Comparison of ENCODE assay signal across 8 cellular contexts in the genomic region with DNA sequence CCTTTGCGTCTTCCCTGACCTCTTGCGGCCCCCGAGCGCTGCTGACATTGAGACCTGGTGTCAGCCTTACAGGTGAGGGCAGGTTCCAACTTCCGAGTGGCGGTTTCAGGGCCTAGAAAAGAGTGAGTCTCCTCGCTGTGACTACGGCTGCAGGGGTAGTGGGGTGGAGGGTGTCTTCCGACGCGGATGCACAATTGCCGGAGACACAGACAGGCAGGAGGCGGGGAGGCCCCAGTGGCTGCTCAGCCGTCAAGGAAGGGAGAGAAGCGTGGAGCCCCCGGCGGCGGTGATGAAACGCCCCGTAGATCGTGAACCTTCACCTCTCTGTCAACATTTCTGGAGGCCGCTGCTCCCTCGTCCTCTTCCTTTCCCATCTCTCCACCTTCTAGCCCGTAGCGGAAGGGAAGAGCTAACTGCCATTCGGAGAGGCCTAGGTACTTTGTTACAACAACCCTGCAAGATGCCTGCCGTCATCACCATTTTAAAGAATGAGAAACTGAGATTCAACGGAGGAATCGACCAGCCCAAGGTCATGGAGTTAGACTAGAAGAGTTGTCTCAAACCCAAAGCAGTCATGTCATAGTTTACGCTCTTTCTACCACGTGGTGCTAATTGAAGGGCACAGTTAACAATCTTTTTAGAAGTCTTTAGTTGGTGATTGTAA. TPM values are rescaled to one million over a fixed set of nuclear protein-coding genes. Genes with fewer than 3 reads are reported as not detected.
DNase-seq lines count a peak whose midpoint lies in the region; ATAC-seq, FAIRE-seq and TF ChIP-seq lines count a peak whose summit lies in the region.

No MANE protein-coding gene starts in this region.

- H3K79me2 ChIP-seq in DOHH2 (ENCODE audit: control insufficient read depth, low read length) (peaks cover 60% of the 10 kb centered on the region), keratinocyte (ENCODE audit: control insufficient read depth, insufficient read depth, low read length) (peaks cover 53% of the 10 kb centered on the region)

- peak overlapping the region; percentile 77 for H2AFZ ChIP-seq in keratinocyte (ENCODE audit: control insufficient read depth, low read length)

- TF ChIP-seq CTCF in DOHH2 (IDR thresholded peaks at IDR 0.05; ENCODE audit: low read depth, low read length, poor library complexity, severe bottlenecking) (no peak), keratinocyte (optimal IDR thresholded peaks at IDR 0.05 in 1 of 3, IDR thresholded peaks at IDR 0.05 in 1 of 3, conservative IDR thresholded peaks at IDR 0.05 in 1 of 3; ENCODE audit: extremely low read depth in 1 of 3, insufficient read depth in 2 of 3, low read length in 3 of 3) (no peak)

- DNase-seq in activated naive CD8-positive, alpha-beta T cell treated with anti-CD3 and anti-CD28 coated beads, Interleukin-2, amount 10 ng/mL, durations not matched to agents 7 days and 5 days, result no peak
- DNase-seq in keratinocyte (ENCODE audit: low read depth, low spot score), result no peak
- DNase-seq in superior temporal gyrus (ENCODE audit: extremely low spot score), result peak; percentile 24
- no peak for DNase-seq in NCI-H2196 (lab: John Stamatoyannopoulos, UW; ENCODE audit: unreplicated experiment)
- no peak for DNase-seq in Ammon's horn (ENCODE audit: low spot score)

- H3K27ac ChIP-seq in DOHH2 (ENCODE audit: low read depth, low read length), result peak overlapping the region; percentile 81
- peak overlapping the region; percentile 99 for H3K27ac ChIP-seq in keratinocyte (ENCODE audit: control insufficient read depth, insufficient read depth, low read length)

- H3K4me3 Mint-ChIP-seq in activated naive CD8-positive, alpha-beta T cell treated with anti-CD3 and anti-CD28 coated beads, Interleukin-2, amount 10 ng/mL, durations not matched to agents 7 days and 5 days, result peak overlapping the region; percentile 94

- peaks cover 25% of the 10 kb centered on the region for H3K4me1 Mint-ChIP-seq in activated naive CD8-positive, alpha-beta T cell treated with anti-CD3 and anti-CD28 coated beads, Interleukin-2, amount 10 ng/mL, durations not matched to agents 7 days and 5 days

- dilution Hi-C loops in keratinocyte (cut with MboI; ENCODE audit: extremely low pct_ligation_motif_present, low sequenced_read_pairs), result no loop called here

- H4K20me1 ChIP-seq in DOHH2 (ENCODE audit: control insufficient read depth, insufficient read depth, low read depth, low read length), result peaks cover 23% of the 10 kb centered on the region; the same call in 1 of the 2 replicates
- no peaks in the 10 kb centered on the region for H4K20me1 ChIP-seq in keratinocyte (ENCODE audit: control insufficient read depth, extremely low read depth, insufficient read depth, low read length)

- H3K9me3 Mint-ChIP-seq in activated naive CD8-positive, alpha-beta T cell treated with anti-CD3 and anti-CD28 coated beads, Interleukin-2, amount 10 ng/mL, durations not matched to agents 7 days and 5 days, result no peaks in the 10 kb centered on the region

- no peaks in the 10 kb centered on the region for H3K9me2 ChIP-seq in DOHH2 (replicated peaks; ENCODE audit: control insufficient read depth, low read length)

- peak overlapping the region; percentile 92 for H3K4me2 ChIP-seq in DOHH2 (ENCODE audit: low read length)
- H3K4me2 ChIP-seq in keratinocyte (ENCODE audit: control insufficient read depth, extremely low read depth, insufficient read depth, low read depth, low read length), result peak overlapping the region; percentile 99

- H3K27ac Mint-ChIP-seq in activated naive CD8-positive, alpha-beta T cell treated with anti-CD3 and anti-CD28 coated beads, Interleukin-2, amount 10 ng/mL, durations not matched to agents 7 days and 5 days, result peak overlapping the region; percentile 99

- H3K9ac ChIP-seq in keratinocyte (ENCODE audit: control insufficient read depth, extremely low read depth, insufficient read depth, low read length), result peak overlapping the region; percentile 94

- peaks cover 9% of the 10 kb centered on the region for H3K36me3 Mint-ChIP-seq in activated naive CD8-positive, alpha-beta T cell treated with anti-CD3 and anti-CD28 coated beads, Interleukin-2, amount 10 ng/mL, durations not matched to agents 7 days and 5 days

- H3K27me3 ChIP-seq in DOHH2 (ENCODE audit: control insufficient read depth, low read length) (no peaks in the 10 kb centered on the region), keratinocyte (ENCODE audit: control insufficient read depth, extremely low read depth, insufficient read depth, low read length) (no peaks in the 10 kb centered on the region)

- no peaks in the 10 kb centered on the region for H3K9me3 ChIP-seq in DOHH2 (ENCODE audit: control insufficient read depth, insufficient read depth, low read length)
- H3K9me3 ChIP-seq in keratinocyte (ENCODE audit: control insufficient read depth, low read depth, low read length), result no peaks in the 10 kb centered on the region

- H3F3A ChIP-seq in DOHH2 (ENCODE audit: control insufficient read depth, insufficient read depth), result no peaks in the 10 kb centered on the region

- FAIRE-seq in keratinocyte (lab: Jason Lieb, UNC), result no peak

- H3K4me1 ChIP-seq in DOHH2 (ENCODE audit: control insufficient read depth, low read length), result peaks cover 21% of the 10 kb centered on the region
- H3K4me1 ChIP-seq in keratinocyte (ENCODE audit: control insufficient read depth, extremely low read depth, insufficient read depth, low read length), result peaks cover 21% of the 10 kb centered on the region

- H3K36me3 ChIP-seq in DOHH2 (ENCODE audit: control insufficient read depth, low read length) (peaks cover 50% of the 10 kb centered on the region), keratinocyte (ENCODE audit: control insufficient read depth in 2 of 2, extremely low read depth in 1 of 2, insufficient read depth in 2 of 2, low read length in 2 of 2) (peaks cover 2 to 6% of the 10 kb centered on the region in 2 experiments)

- POLR2A ChIA-PET in activated naive CD8-positive, alpha-beta T cell treated with anti-CD3 and anti-CD28 coated beads, Interleukin-2, amount 10 ng/mL, durations not matched to agents 7 days and 5 days (lab: Charles Lee), result interaction anchor here (0.6 to 4.6 kb wide), 2 partner anchors 11 to 123 kb away, joined by 7 to 30 read pairs; partner anchors contain the start of gene CORO7

- ATAC-seq in GM19455 (IDR thresholded peaks at IDR 0.05; ENCODE audit: unreplicated experiment) (peak; percentile 40), HG03520 (IDR thresholded peaks at IDR 0.05; ENCODE audit: unreplicated experiment) (peak; percentile 20)
- peak; percentile 38 for ATAC-seq in activated naive CD8-positive, alpha-beta T cell treated with anti-CD3 and anti-CD28 coated beads, Interleukin-2, amount 10 ng/mL, durations not matched to agents 7 days and 5 days (ENCODE audit: low read depth)

- H3K9me1 ChIP-seq in keratinocyte (ENCODE audit: control insufficient read depth, extremely low read depth, insufficient read depth, low read length), result no peaks in the 10 kb centered on the region

- H3K4me3 ChIP-seq in DOHH2 (ENCODE audit: low read length), result peak overlapping the region; percentile 97
- H3K4me3 ChIP-seq in keratinocyte (ENCODE audit: control insufficient read depth in 2 of 3, extremely low read depth in 1 of 3, insufficient read depth in 2 of 3, low read depth in 1 of 3, low read length in 3 of 3), result peak overlapping the region; percentile 91 to 99 (median 95)

- no peaks in the 10 kb centered on the region for H3K27me3 Mint-ChIP-seq in activated naive CD8-positive, alpha-beta T cell treated with anti-CD3 and anti-CD28 coated beads, Interleukin-2, amount 10 ng/mL, durations not matched to agents 7 days and 5 days

RNA-seq across cellular contexts. Expression of gene DNAJA3, which starts 0.5 kb away (rescaled TPM):
- total RNA-seq in activated naive CD8-positive, alpha-beta T cell treated with anti-CD3 and anti-CD28 coated beads, Interleukin-2, amount 10 ng/mL, durations not matched to agents 7 days and 5 days, result 10 to 100 TPM; 52.2 to 62.2 TPM
- 43.5 to 54.6 TPM (median 48.4 TPM) in 3 replicates for polyA plus RNA-seq in keratinocyte
- polyA plus RNA-seq in keratinocyte (2011; ENCODE audit: low read depth), result 32.9 TPM
- 39.3 and 41.1 TPM in 2 replicates for polyA plus RNA-seq in keratinocyte (2011; cell fraction: cytosol; rRNA removed)
- 75.6 and 78.0 TPM in 2 replicates for polyA plus RNA-seq in keratinocyte (2011; cell fraction: nucleus; rRNA removed)
- polyA plus RNA-seq in keratinocyte (2012; ENCODE audit: low replicate concordance), result 39.8 and 45.5 TPM in 2 replicates
- 26.4 to 38.6 TPM (median 28.6 TPM) in 3 replicates for polyA minus RNA-seq in keratinocyte
- polyA minus RNA-seq in keratinocyte (2011; cell fraction: cytosol; rRNA and poly(A)+ RNA removed), result 37.4 TPM
- 25.9 and 31.3 TPM in 2 replicates for polyA minus RNA-seq in keratinocyte (2011; cell fraction: nucleus; rRNA and poly(A)+ RNA removed)

RNA-seq across cellular contexts. Expression of gene CORO7, which starts 9.8 kb away (rescaled TPM):
- 100 to 1,000 TPM; 168 to 186 TPM for total RNA-seq in activated naive CD8-positive, alpha-beta T cell treated with anti-CD3 and anti-CD28 coated beads, Interleukin-2, amount 10 ng/mL, durations not matched to agents 7 days and 5 days
- polyA plus RNA-seq in keratinocyte, result 8.4 to 12.5 TPM (median 12.2 TPM) in 3 replicates
- 17.6 TPM for polyA plus RNA-seq in keratinocyte (2011; ENCODE audit: low read depth)
- 5.3 and 7.6 TPM in 2 replicates for polyA plus RNA-seq in keratinocyte (2011; cell fraction: cytosol; rRNA removed)
- polyA plus RNA-seq in keratinocyte (2011; cell fraction: nucleus; rRNA removed), result 46.0 and 55.4 TPM in 2 replicates
- polyA plus RNA-seq in keratinocyte (2012; ENCODE audit: low replicate concordance), result 10.8 and 15.6 TPM in 2 replicates
- polyA minus RNA-seq in keratinocyte, result 10.3 to 53.1 TPM (median 11.7 TPM) in 3 replicates
- polyA minus RNA-seq in keratinocyte (2011; cell fraction: cytosol; rRNA and poly(A)+ RNA removed), result 27.4 TPM
- 25.3 and 30.5 TPM in 2 replicates for polyA minus RNA-seq in keratinocyte (2011; cell fraction: nucleus; rRNA and poly(A)+ RNA removed)

RNA-seq across cellular contexts. Expression of gene NMRAL1, which starts 48.3 kb away (rescaled TPM):
- 10 to 100 TPM; 64.5 to 64.6 TPM for total RNA-seq in activated naive CD8-positive, alpha-beta T cell treated with anti-CD3 and anti-CD28 coated beads, Interleukin-2, amount 10 ng/mL, durations not matched to agents 7 days and 5 days
- polyA plus RNA-seq in keratinocyte, result 39.5 to 61.6 TPM (median 48.7 TPM) in 3 replicates
- 22.0 TPM for polyA plus RNA-seq in keratinocyte (2011; ENCODE audit: low read depth)
- 60.7 and 94.2 TPM in 2 replicates for polyA plus RNA-seq in keratinocyte (2011; cell fraction: cytosol; rRNA removed)
- polyA plus RNA-seq in keratinocyte (2011; cell fraction: nucleus; rRNA removed), result 60.8 and 80.8 TPM in 2 replicates
- 25.5 and 55.0 TPM in 2 replicates for polyA plus RNA-seq in keratinocyte (2012; ENCODE audit: low replicate concordance)
- polyA minus RNA-seq in keratinocyte, result 52.5 to 75.8 TPM (median 55.4 TPM) in 3 replicates
- 64.5 TPM for polyA minus RNA-seq in keratinocyte (2011; cell fraction: cytosol; rRNA and poly(A)+ RNA removed)
- 18.3 and 21.3 TPM in 2 replicates for polyA minus RNA-seq in keratinocyte (2011; cell fraction: nucleus; rRNA and poly(A)+ RNA removed)

RNA-seq across cellular contexts. Expression of gene HMOX2, which starts 50.0 kb away (rescaled TPM):
- total RNA-seq in activated naive CD8-positive, alpha-beta T cell treated with anti-CD3 and anti-CD28 coated beads, Interleukin-2, amount 10 ng/mL, durations not matched to agents 7 days and 5 days, result 10 to 100 TPM; 84.5 to 86.9 TPM
- 165 to 180 TPM (median 167 TPM) in 3 replicates for polyA plus RNA-seq in keratinocyte
- polyA plus RNA-seq in keratinocyte (2011; ENCODE audit: low read depth), result 98.5 TPM
- polyA plus RNA-seq in keratinocyte (2011; cell fraction: cytosol; rRNA removed), result 174 and 210 TPM in 2 replicates
- polyA plus RNA-seq in keratinocyte (2011; cell fraction: nucleus; rRNA removed), result 145 and 174 TPM in 2 replicates
- 83.3 and 181 TPM in 2 replicates for polyA plus RNA-seq in keratinocyte (2012; ENCODE audit: low replicate concordance)
- 128 to 183 TPM (median 160 TPM) in 3 replicates for polyA minus RNA-seq in keratinocyte
- polyA minus RNA-seq in keratinocyte (2011; cell fraction: cytosol; rRNA and poly(A)+ RNA removed), result 90.9 TPM
- 43.6 and 56.9 TPM in 2 replicates for polyA minus RNA-seq in keratinocyte (2011; cell fraction: nucleus; rRNA and poly(A)+ RNA removed)

RNA-seq across cellular contexts. Expression of gene VASN, which starts 54.5 kb away (rescaled TPM):
- under 1 TPM; 0.11 to 0.20 TPM for total RNA-seq in activated naive CD8-positive, alpha-beta T cell treated with anti-CD3 and anti-CD28 coated beads, Interleukin-2, amount 10 ng/mL, durations not matched to agents 7 days and 5 days
- polyA plus RNA-seq in keratinocyte, result 0.37 to 1.1 TPM (median 0.46 TPM) in 3 replicates
- 4.4 TPM for polyA plus RNA-seq in keratinocyte (2011; ENCODE audit: low read depth)
- 0.29 and 0.88 TPM in 2 replicates for polyA plus RNA-seq in keratinocyte (2011; cell fraction: cytosol; rRNA removed)
- polyA plus RNA-seq in keratinocyte (2011; cell fraction: nucleus; rRNA removed), result 2.5 and 3.9 TPM in 2 replicates
- polyA plus RNA-seq in keratinocyte (2012; ENCODE audit: low replicate concordance), result 0.71 and 6.3 TPM in 2 replicates
- 0.59 to 0.99 TPM (median 0.80 TPM) in 3 replicates for polyA minus RNA-seq in keratinocyte
- 2.7 TPM for polyA minus RNA-seq in keratinocyte (2011; cell fraction: cytosol; rRNA and poly(A)+ RNA removed)
- polyA minus RNA-seq in keratinocyte (2011; cell fraction: nucleus; rRNA and poly(A)+ RNA removed), result 3.3 and 3.5 TPM in 2 replicates
